8 cellular contexts compared by ENCODE assay signal in the genomic region with DNA sequence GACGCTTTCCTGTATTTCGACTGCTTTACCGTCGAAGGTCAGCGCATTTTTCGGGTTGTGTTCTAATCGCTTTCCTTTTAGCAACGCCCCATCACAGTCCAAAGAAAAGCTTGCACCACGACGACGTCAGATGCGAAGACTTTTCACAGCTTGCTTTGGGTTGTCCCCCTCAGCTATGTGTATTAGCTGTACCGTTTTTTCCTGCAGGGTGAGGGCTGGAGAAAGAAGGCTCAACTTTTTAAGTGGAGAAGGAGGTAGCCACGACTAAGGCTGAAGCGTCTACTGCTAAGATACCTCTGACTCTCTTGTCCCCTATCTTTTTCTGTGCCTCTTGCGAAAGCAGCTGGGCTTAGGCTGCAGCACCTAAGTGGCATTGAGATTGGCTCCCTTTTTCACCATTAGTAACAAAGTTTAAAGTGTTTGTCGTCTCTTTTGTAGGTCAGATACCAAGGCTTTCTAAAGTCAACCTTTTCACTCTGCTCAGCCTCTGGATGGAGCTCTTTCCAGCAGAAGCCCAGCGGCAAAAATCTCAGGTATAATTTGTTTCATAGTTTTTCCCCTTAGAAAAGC. TPM values are rescaled to one million over a fixed set of nuclear protein-coding genes. Genes with fewer than 3 reads are reported as not detected.
DNase-seq lines count a peak whose midpoint lies in the region; ATAC-seq, FAIRE-seq and TF ChIP-seq lines count a peak whose summit lies in the region.

No MANE protein-coding gene starts in this region.

- H3K36me3 ChIP-seq in A673 (ENCODE audit: insufficient read depth, low read length, poor library complexity, severe bottlenecking) (no peaks in the 10 kb centered on the region), trophoblast cell (ENCODE audit: control insufficient read depth in 1 of 2, insufficient read depth in 2 of 2, low read length in 2 of 2) (no peaks in the 10 kb centered on the region)

- H3K9me3 ChIP-seq in A673 (ENCODE audit: low read depth, low read length, poor library complexity, severe bottlenecking) (no peaks in the 10 kb centered on the region), trophoblast cell (ENCODE audit: insufficient read depth, low read depth, low read length) (no peaks in the 10 kb centered on the region)

- no CpG with 5 or more reads among the region's 18 CpGs for WGBS in trophoblast cell (ENCODE audit: extremely low coverage, insufficient coverage, insufficient read length)

- H3K27me3 ChIP-seq in A673 (replicated peaks; ENCODE audit: insufficient read depth, low read depth, low read length, poor library complexity) (peaks cover 21% of the 10 kb centered on the region), trophoblast cell (ENCODE audit: insufficient read depth, low read length) (no peaks in the 10 kb centered on the region)

- no peak overlapping the region for H3K9ac ChIP-seq in trophoblast cell (ENCODE audit: low read length)

- ATAC-seq in HG03520 (IDR thresholded peaks at IDR 0.05; ENCODE audit: unreplicated experiment): peak; percentile 8
- ATAC-seq in activated T-cell treated with anti-CD3 and anti-CD28 coated beads, Interleukin-2, amount 50 U/mL, for 4 hours: peak; percentile 29 to 36
- peak; percentile 40 for ATAC-seq in Right ventricle myocardium superior (ENCODE audit: poor library complexity)

- H4K8ac ChIP-seq in trophoblast cell (ENCODE audit: low read depth, low read length): peak overlapping the region; percentile 97

- H2AFZ ChIP-seq in trophoblast cell (ENCODE audit: insufficient read depth, low read length, poor library complexity): peak overlapping the region; percentile 97

- peak overlapping the region; percentile 98 for H3K4me3 Mint-ChIP-seq in activated T-cell treated with anti-CD3 and anti-CD28 coated beads, Interleukin-2, amount 50 U/mL, for 4 hours

- no peak overlapping the region for H3K18ac ChIP-seq in trophoblast cell (ENCODE audit: low read length)

- peaks cover 4% of the 10 kb centered on the region for H3K79me1 ChIP-seq in trophoblast cell (ENCODE audit: low read length)

- no peak overlapping the region for H3K4ac ChIP-seq in trophoblast cell (ENCODE audit: low read depth, low read length)

- CTCF ChIA-PET in A673 (lab: Charles Lee): no interaction called here

- H3K36me3 Mint-ChIP-seq in activated T-cell treated with anti-CD3 and anti-CD28 coated beads, Interleukin-2, amount 50 U/mL, for 4 hours (ENCODE audit: insufficient read depth): peaks cover 9% of the 10 kb centered on the region

- no peak overlapping the region for H2BK5ac ChIP-seq in trophoblast cell (ENCODE audit: low read depth, low read length, poor library complexity)

- H3K4me3 ChIP-seq in A673 (ENCODE audit: low read depth, low read length, poor library complexity, severe bottlenecking) (peak overlapping the region; percentile 81), GM12875 (ENCODE audit: low read depth, low read length) (peak overlapping the region; percentile 93), trophoblast cell (ENCODE audit: low read depth, low read length) (peak overlapping the region; percentile 89)

- FAIRE-seq in HTR-8/SVneo (lab: Jason Lieb, UNC): no peak

- H3K23ac ChIP-seq in trophoblast cell (ENCODE audit: low read length): no peak overlapping the region

- H3K14ac ChIP-seq in trophoblast cell (ENCODE audit: low read length): no peak overlapping the region

- H3K79me2 ChIP-seq in trophoblast cell (ENCODE audit: control insufficient read depth, insufficient read depth, low read length, poor library complexity): peaks cover 2% of the 10 kb centered on the region

- H3K27me3 Mint-ChIP-seq in activated T-cell treated with anti-CD3 and anti-CD28 coated beads, Interleukin-2, amount 50 U/mL, for 4 hours (ENCODE audit: low read depth): no peaks in the 10 kb centered on the region

- H4K12ac ChIP-seq in trophoblast cell (ENCODE audit: low read depth, low read length): no peak overlapping the region

- H3K4me1 ChIP-seq in A673 (ENCODE audit: insufficient read depth, low read length, poor library complexity, severe bottlenecking): no peaks in the 10 kb centered on the region
- H3K4me1 ChIP-seq in trophoblast cell (ENCODE audit: control insufficient read depth in 1 of 2, insufficient read depth in 2 of 2, low read length in 2 of 2): peaks cover 2% of the 10 kb centered on the region in 2 experiments

- no peak overlapping the region for H2BK12ac ChIP-seq in trophoblast cell (ENCODE audit: low read length)

- TF ChIP-seq CTCF in A673 (conservative IDR thresholded peaks at IDR 0.05; ENCODE audit: low read depth, low read length): no peak
- TF ChIP-seq CTCF in GM12875 (IDR thresholded peaks at IDR 0.05; ENCODE audit: borderline replicate concordance, insufficient read depth, low read depth, low read length): peak; percentile 12; the same call in 1 of the 2 replicates

- no TSS peak for BruUV-seq in A673 (replicated peaks; lab: Mats Ljungman, UMichigan)

- H4K91ac ChIP-seq in trophoblast cell (ENCODE audit: low read depth, low read length): no peak overlapping the region

- H3K27ac ChIP-seq in A673 (ENCODE audit: low read depth, low read length, poor library complexity, severe bottlenecking) (peak overlapping the region; percentile 70), trophoblast cell (ENCODE audit: low read depth, low read length) (no peak overlapping the region)

- no peaks in the 10 kb centered on the region for H3K9me3 Mint-ChIP-seq in activated T-cell treated with anti-CD3 and anti-CD28 coated beads, Interleukin-2, amount 50 U/mL, for 4 hours

- POLR2A ChIA-PET in A673 (lab: Charles Lee; ENCODE audit: low non-redundant PET): no interaction called here

- DNase-seq in A673 (ENCODE audit: low spot score) (peak; percentile 19), Right ventricle myocardium superior (no peak), trophoblast cell (peak; percentile 8 to 68), HTR-8/SVneo (ENCODE audit: insufficient read length, low spot score) (no peak), NCI-H446 treated with DMSO at 0.1 percent for 48 hours (lab: John Stamatoyannopoulos, UW) (no peak)
- no peak for DNase-seq in activated T-cell treated with anti-CD3 and anti-CD28 coated beads, Interleukin-2, amount 50 U/mL, for 4 hours

- intact Hi-C loops in A673 (cut with micrococcal nuclease; ENCODE audit: unreplicated experiment) (no loop called here), Right ventricle myocardium superior (cut with DNase I) (no loop called here)

- no peak overlapping the region for H2AK5ac ChIP-seq in trophoblast cell (ENCODE audit: low read length)

- H3K4me1 Mint-ChIP-seq in activated T-cell treated with anti-CD3 and anti-CD28 coated beads, Interleukin-2, amount 50 U/mL, for 4 hours (ENCODE audit: low read depth): peaks cover 45% of the 10 kb centered on the region

- H2BK120ac ChIP-seq in trophoblast cell (ENCODE audit: insufficient read depth, low read length, poor library complexity): no peak overlapping the region

- H3K4me2 ChIP-seq in trophoblast cell (ENCODE audit: low read length): peak overlapping the region; percentile 80

RNA-seq across cellular contexts. Expression of a gene that starts 0.8 kb away (rescaled TPM):
- total RNA-seq in A673 (2021) (19.2 and 24.2 TPM in 2 replicates), Right ventricle myocardium superior (7.3 TPM)
- total RNA-seq in activated T-cell treated with anti-CD3 and anti-CD28 coated beads, Interleukin-2, amount 50 U/mL, for 4 hours: 10 to 100 TPM in 1 of 3 donors, 1 to 10 TPM in 2; 7.0 to 10.7 (median 7.9) TPM
- 4.3 and 5.2 TPM in 2 replicates for polyA plus RNA-seq in trophoblast cell (2013)

RNA-seq across cellular contexts. Expression of a gene that starts 28.4 kb away (rescaled TPM):
- total RNA-seq in A673 (2021) (not detected in 2 replicates), Right ventricle myocardium superior (not detected)
- not detected for total RNA-seq in activated T-cell treated with anti-CD3 and anti-CD28 coated beads, Interleukin-2, amount 50 U/mL, for 4 hours
- 0.04 TPM in 1 of 2 replicates, not detected in the other for polyA plus RNA-seq in trophoblast cell (2013)

Comparison
In these comparisons a context has a peak if more than half of its experiments do, and no peak if none do; other contexts are left out.
1. DNase-seq: peak in A673 (single experiment) and trophoblast cell (2 of 2); none in activated T-cell treated with anti-CD3 and anti-CD28 coated beads, Interleukin-2, amount 50 U/mL, for 4 hours (single experiment), Right ventricle myocardium superior (single experiment), HTR-8/SVneo (single experiment) and NCI-H446 treated with DMSO at 0.1 percent for 48 hours (single experiment).
2. Peak in every context shown above with its lines, with median percentiles within 50 percentile points of each other: H3K4me3 ChIP-seq and ATAC-seq.